ENCODE assay signal across 25 cellular contexts in the genomic region with DNA sequence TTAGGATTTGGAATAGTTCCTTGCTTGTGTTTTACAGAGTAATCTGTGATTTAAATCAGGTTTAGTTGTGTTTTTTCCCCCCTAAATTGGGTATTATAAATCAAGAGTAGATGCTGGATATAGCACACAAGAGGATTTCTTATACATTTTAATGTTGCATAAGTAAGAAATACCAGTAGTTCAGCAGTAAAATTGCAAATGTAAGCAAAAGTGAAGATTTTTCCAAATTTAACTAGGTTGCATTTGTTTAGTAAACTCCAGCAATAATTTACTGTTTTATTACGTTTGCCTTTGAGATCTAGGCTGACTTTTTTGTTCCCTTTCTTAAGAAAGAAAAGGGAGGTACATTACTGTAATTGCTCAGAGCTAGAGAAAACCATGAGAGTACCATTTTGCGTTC.
DNase-seq lines count a peak whose midpoint lies in the region; ATAC-seq, FAIRE-seq and TF ChIP-seq lines count a peak whose summit lies in the region.
"Had no signal": no experiment of that assay in that cellular context is flagged by ENCODE, and none has a peak within 500 bp of the region (broad histone marks: within the 10 kb centered on the region; RNA-seq: fewer than 3 reads in every experiment).

No MANE protein-coding gene starts in this region.

- no peak overlapping the region for H2AFZ ChIP-seq in IMR-90 (replicated peaks; ENCODE audit: low read length, poor library complexity)

- no peak overlapping the region for H3K4me3 Mint-ChIP-seq in dendritic cell treated with granulocyte-macrophage colony-stimulating factor and Interleukin-4, amounts not matched to agents 40 ng/mL and 50 ng/mL, for 4 days
- H3K4me3 Mint-ChIP-seq in CD4-positive, alpha-beta memory T cell, result no peak overlapping the region
- H3K4me3 Mint-ChIP-seq: B cell; CD4-positive, alpha-beta T cell; CD8-positive, alpha-beta memory T cell had no signal

- no peak overlapping the region for H3K56ac ChIP-seq in IMR-90 (ENCODE audit: extremely low read depth, insufficient read depth, low read length)

- H3K9me3 Mint-ChIP-seq in dendritic cell treated with granulocyte-macrophage colony-stimulating factor and Interleukin-4, amounts not matched to agents 40 ng/mL and 50 ng/mL, for 4 days, result no peaks in the 10 kb centered on the region
- H3K9me3 Mint-ChIP-seq in CD4-positive, alpha-beta memory T cell, result no peaks in the 10 kb centered on the region
- H3K9me3 Mint-ChIP-seq: CD4-positive, alpha-beta T cell had no signal

- H3K23ac ChIP-seq in IMR-90 (ENCODE audit: low read depth, low read length), result no peak overlapping the region

- H3K36me3 ChIP-seq in IMR-90 (ENCODE audit: control insufficient read depth, insufficient read depth, low read length), result no peaks in the 10 kb centered on the region
- no peaks in the 10 kb centered on the region for H3K36me3 ChIP-seq in CD4-positive, alpha-beta memory T cell (ENCODE audit: insufficient read depth, low read length)
- H3K36me3 ChIP-seq: BLaER1 treated with 17β-estradiol and CSF1 and Interleukin-3, amounts not matched to agents 10 nM and 100 nM had no signal

- DNase-seq in A549 (ENCODE audit: low read depth in 1 of 2, low spot score in 1 of 2) (no peak), IMR-90 (no peak)
- DNase-seq in stimulated activated CD4-positive, alpha-beta T cell treated with anti-CD3 and anti-CD28 coated beads, Interleukin-4, amount 100 ng/mL, for 1 hour, result no peak
- DNase-seq in CD4-positive, alpha-beta memory T cell, result no peak
- DNase-seq: 8988T; AML-193; CD4-positive, alpha-beta T cell; CD8-positive, alpha-beta memory T cell; COR-L47; DMS 273 treated with DMSO at 0.1 percent for 48 hours; DMS153; DMS53; DMS79; DND-41; EL; GDM1 had no signal

- H3K36me3 Mint-ChIP-seq in dendritic cell treated with granulocyte-macrophage colony-stimulating factor and Interleukin-4, amounts not matched to agents 40 ng/mL and 50 ng/mL, for 4 days (ENCODE audit: low read depth), result no peaks in the 10 kb centered on the region
- no peaks in the 10 kb centered on the region for H3K36me3 Mint-ChIP-seq in CD4-positive, alpha-beta memory T cell
- H3K36me3 Mint-ChIP-seq: CD8-positive, alpha-beta memory T cell had no signal

- POLR2A ChIA-PET in A549 (lab: Yijun Ruan, JAX) (no interaction called here), IMR-90 (lab: Charles Lee; ENCODE audit: unreplicated experiment) (no interaction called here)
- POLR2A ChIA-PET in CD4-positive, alpha-beta memory T cell (lab: Charles Lee; ENCODE audit: partially characterized antibody), result no interaction called here

- H3K18ac ChIP-seq in IMR-90 (ENCODE audit: low read depth, low read length), result no peak overlapping the region

- H3K14ac ChIP-seq in IMR-90 (replicated peaks; ENCODE audit: low read depth, low read length), result no peak overlapping the region

- H3K27ac ChIP-seq in A549 (no peak overlapping the region), IMR-90 (ENCODE audit: insufficient read depth, low read length) (no peak overlapping the region)
- H3K27ac ChIP-seq in CD4-positive, alpha-beta memory T cell (ENCODE audit: low read depth, low read length), result no peak overlapping the region
- H3K27ac ChIP-seq: BLaER1 treated with 17β-estradiol and CSF1 and Interleukin-3, amounts not matched to agents 10 nM and 100 nM; C4-2B had no signal

- in situ Hi-C loops in IMR-90 (cut with MboI; ENCODE audit: low sequenced_read_pairs), result no loop called here

- H3K4me3 ChIP-seq in A549 (no peak overlapping the region), IMR-90 (ENCODE audit: insufficient read depth, low read depth, low read length) (no peak overlapping the region)
- H3K4me3 ChIP-seq in CD4-positive, alpha-beta memory T cell (ENCODE audit: low read length in 2 of 2), result no peak overlapping the region
- H3K4me3 ChIP-seq: BLaER1 treated with 17β-estradiol and CSF1 and Interleukin-3, amounts not matched to agents 10 nM and 100 nM; GM12878 had no signal

- H3K9me3 ChIP-seq in A549, result no peaks in the 10 kb centered on the region
- H3K9me3 ChIP-seq in IMR-90 (ENCODE audit: control insufficient read depth, insufficient read depth, low read length), result no peaks in the 10 kb centered on the region
- no peaks in the 10 kb centered on the region for H3K9me3 ChIP-seq in CD4-positive, alpha-beta memory T cell (ENCODE audit: control insufficient read depth in 1 of 2, low read length in 2 of 2)
- H3K9me3 ChIP-seq: BLaER1 treated with 17β-estradiol and CSF1 and Interleukin-3, amounts not matched to agents 10 nM and 100 nM had no signal

- no peaks in the 10 kb centered on the region for H4K20me1 ChIP-seq in IMR-90 (ENCODE audit: insufficient read depth, low read length)
- H4K20me1 ChIP-seq: BLaER1 treated with 17β-estradiol and CSF1 and Interleukin-3, amounts not matched to agents 10 nM and 100 nM had no signal

- H3K27ac Mint-ChIP-seq in dendritic cell treated with granulocyte-macrophage colony-stimulating factor and Interleukin-4, amounts not matched to agents 40 ng/mL and 50 ng/mL, for 4 days, result peak overlapping the region; percentile 53
- no peak overlapping the region for H3K27ac Mint-ChIP-seq in CD4-positive, alpha-beta memory T cell
- H3K27ac Mint-ChIP-seq: B cell; CD4-positive, alpha-beta T cell; CD8-positive, alpha-beta memory T cell had no signal

- no peak overlapping the region for H3K4ac ChIP-seq in IMR-90 (ENCODE audit: low read depth, low read length)

- no peaks in the 10 kb centered on the region for H3K9me1 ChIP-seq in IMR-90 (ENCODE audit: insufficient read depth, low read length)

- no peak for ATAC-seq in A549
- ATAC-seq in IMR-90 (ENCODE audit: low read depth), result no peak
- ATAC-seq in HG02759 (IDR thresholded peaks at IDR 0.05; ENCODE audit: unreplicated experiment), result no peak
- ATAC-seq: GM12878 had no signal

- TF ChIP-seq CTCF in A549 (IDR thresholded peaks at IDR 0.05) (no peak), IMR-90 (conservative IDR thresholded peaks at IDR 0.05; ENCODE audit: low read depth, low read length) (no peak)

- H2BK15ac ChIP-seq in IMR-90 (ENCODE audit: low read depth, low read length), result no peak overlapping the region

- no peak overlapping the region for H2BK5ac ChIP-seq in IMR-90 (ENCODE audit: low read depth, low read length, poor library complexity, severe bottlenecking)

- dilution Hi-C loops in IMR-90 (cut with HindIII; ENCODE audit: low sequenced_read_pairs, unreplicated experiment), result no loop called here

- TF ChIP-seq EP300 in A549 (IDR thresholded peaks at IDR 0.05), result no peak

- FAIRE-seq in A549 (lab: Jason Lieb, UNC), result no peak
- FAIRE-seq: A204.1, GM12878, GM12892, GM18507 had no signal

- H3K79me1 ChIP-seq in IMR-90 (ENCODE audit: low read depth in 1 of 2, low read length in 2 of 2), result no peaks in the 10 kb centered on the region

- peaks cover 6% of the 10 kb centered on the region for H3K27me3 ChIP-seq in IMR-90 (ENCODE audit: control insufficient read depth, insufficient read depth, low read length)
- H3K27me3 ChIP-seq in CD4-positive, alpha-beta memory T cell (ENCODE audit: insufficient read depth, low read length), result no peaks in the 10 kb centered on the region
- H3K27me3 ChIP-seq: BLaER1 treated with 17β-estradiol and CSF1 and Interleukin-3, amounts not matched to agents 10 nM and 100 nM had no signal

- H3K4me2 ChIP-seq in A549 (no peak overlapping the region), IMR-90 (ENCODE audit: low read depth, low read length) (no peak overlapping the region)

- H4K5ac ChIP-seq in IMR-90 (ENCODE audit: low read depth, low read length), result no peak overlapping the region

- CTCF ChIA-PET in A549 (lab: Yijun Ruan, JAX) (no interaction called here), IMR-90 (lab: Yijun Ruan, JAX) (no interaction called here)
- CTCF ChIA-PET in CD4-positive, alpha-beta memory T cell (lab: Charles Lee; ENCODE audit: partially characterized antibody), result no interaction called here

- no TSS peak for BruUV-seq in IMR-90 (replicated peaks; lab: Mats Ljungman, UMichigan)

- no peak overlapping the region for H2BK20ac ChIP-seq in IMR-90 (ENCODE audit: low read depth, low read length)

- no peak overlapping the region for H4K8ac ChIP-seq in IMR-90 (ENCODE audit: low read depth in 2 of 2, low read length in 2 of 2)

- TF ChIP-seq RAD21 in A549 (conservative IDR thresholded peaks at IDR 0.05 in 1 of 2, IDR thresholded peaks at IDR 0.05 in 1 of 2) (no peak), IMR-90 (IDR thresholded peaks at IDR 0.05; ENCODE audit: low read length) (no peak)

- peaks cover 28% of the 10 kb centered on the region for H3K4me1 Mint-ChIP-seq in dendritic cell treated with granulocyte-macrophage colony-stimulating factor and Interleukin-4, amounts not matched to agents 40 ng/mL and 50 ng/mL, for 4 days (ENCODE audit: low read depth)
- H3K4me1 Mint-ChIP-seq in CD4-positive, alpha-beta memory T cell, result no peaks in the 10 kb centered on the region
- H3K4me1 Mint-ChIP-seq: B cell; CD8-positive, alpha-beta memory T cell had no signal

- H3K4me1 ChIP-seq in A549, result no peaks in the 10 kb centered on the region
- no peaks in the 10 kb centered on the region for H3K4me1 ChIP-seq in IMR-90 (ENCODE audit: control insufficient read depth, insufficient read depth, low read length)
- no peaks in the 10 kb centered on the region for H3K4me1 ChIP-seq in CD4-positive, alpha-beta memory T cell (ENCODE audit: insufficient read depth, low read length)

- H3K27me3 Mint-ChIP-seq in dendritic cell treated with granulocyte-macrophage colony-stimulating factor and Interleukin-4, amounts not matched to agents 40 ng/mL and 50 ng/mL, for 4 days, result no peaks in the 10 kb centered on the region
- peaks cover 7 to 9% of the 10 kb centered on the region in 2 donors for H3K27me3 Mint-ChIP-seq in CD4-positive, alpha-beta memory T cell

- no peak overlapping the region for H2BK120ac ChIP-seq in IMR-90 (ENCODE audit: low read depth, low read length)

- H4K91ac ChIP-seq in IMR-90 (ENCODE audit: insufficient read depth, low read depth, low read length), result no peak overlapping the region

- H2AK9ac ChIP-seq in IMR-90 (replicated peaks; ENCODE audit: low read depth, low read length, poor library complexity), result no peak overlapping the region

- intact Hi-C loops in IMR-90 (cut with micrococcal nuclease), result no loop called here
- intact Hi-C loops in dendritic cell treated with granulocyte-macrophage colony-stimulating factor and Interleukin-4, amounts not matched to agents 40 ng/mL and 50 ng/mL, for 4 days (cut with micrococcal nuclease), result no loop called here
- intact Hi-C loops in CD4-positive, alpha-beta memory T cell (cut with micrococcal nuclease), result no loop called here

- WGBS in A549 (ENCODE audit: missing lambda C conversion rate), result 51% methylated on average over 2 of the region's 2 CpGs
- no CpG with 5 or more reads among the region's 2 CpGs for WGBS in IMR-90 (ENCODE audit: extremely low coverage in 2 of 2, insufficient read length in 1 of 2), 2 experiments

- no peak for TF ChIP-seq POLR2A in A549 (IDR thresholded peaks at IDR 0.05; ENCODE audit: low read length)
- no peak for TF ChIP-seq POLR2A in IMR-90 (IDR thresholded peaks at IDR 0.05; ENCODE audit: low read depth, low read length)

- H2AK5ac ChIP-seq in IMR-90 (ENCODE audit: low read depth, low read length), result no peak overlapping the region

- no peak overlapping the region for H3K9ac ChIP-seq in IMR-90 (ENCODE audit: low read depth, low read length)
- H3K9ac ChIP-seq: BLaER1 treated with 17β-estradiol and CSF1 and Interleukin-3, amounts not matched to agents 10 nM and 100 nM had no signal

TF ChIP-seq in A549, 52 proteins besides CTCF, POLR2A, EP300 and RAD21 (continues in another document):
- TF ChIP-seq MAFK (IDR thresholded peaks at IDR 0.05; ENCODE audit: partially characterized antibody), result peak; percentile 59
